Comparison of ENCODE assay signal across 16 cellular contexts in genomic region chr3:107966261-107966660, GRCh38.
DNase-seq lines count a peak whose midpoint lies in the region; ATAC-seq and TF ChIP-seq lines count a peak whose summit lies in the region.
"Had no signal": no experiment of that assay in that cellular context is flagged by ENCODE, and none has a peak within 500 bp of the region (broad histone marks: within the 10 kb centered on the region; RNA-seq: fewer than 3 reads in every experiment).

No MANE protein-coding gene starts in this region.

- peaks cover 5% of the 10 kb centered on the region for H3K27me3 Mint-ChIP-seq in HFFc6 (ENCODE audit: insufficient read depth)
- H3K27me3 Mint-ChIP-seq: B cell; CD4-positive, alpha-beta T cell had no signal

- peak; percentile 67 for ATAC-seq in sciatic nerve
- ATAC-seq in GM21360 (IDR thresholded peaks at IDR 0.05; ENCODE audit: unreplicated experiment) = no peak

- no peak overlapping the region for H3K27ac Mint-ChIP-seq in HFFc6
- H3K27ac Mint-ChIP-seq: B cell; CD4-positive, alpha-beta T cell had no signal

- intact Hi-C loops in sciatic nerve (cut with DNase I) = no loop called here

- H3K4me1 ChIP-seq in HUES48 (ENCODE audit: control insufficient read depth, insufficient read depth, low read length) (peaks cover 14% of the 10 kb centered on the region), SJCRH30 (no peaks in the 10 kb centered on the region)

- no peaks in the 10 kb centered on the region for H3K9me3 ChIP-seq in HUES48 (ENCODE audit: control insufficient read depth, insufficient read depth, low read length)
- no peaks in the 10 kb centered on the region for H3K9me3 ChIP-seq in SJCRH30 (replicated peaks)

- H3K9ac ChIP-seq in HUES48 (ENCODE audit: low read depth, low read length) = no peak overlapping the region

- peaks cover 8% of the 10 kb centered on the region for H3K4me1 Mint-ChIP-seq in HFFc6 (ENCODE audit: low read depth)

- no peak overlapping the region for H3K4me3 Mint-ChIP-seq in HFFc6
- H3K4me3 Mint-ChIP-seq: B cell; CD4-positive, alpha-beta T cell had no signal

- H3K27me3 ChIP-seq in HUES48 (ENCODE audit: control insufficient read depth, insufficient read depth, low read length) = no peaks in the 10 kb centered on the region
- no peaks in the 10 kb centered on the region for H3K27me3 ChIP-seq in SJCRH30

- H3K36me3 ChIP-seq in HUES48 (ENCODE audit: control insufficient read depth, insufficient read depth, low read length) (no peaks in the 10 kb centered on the region), SJCRH30 (no peaks in the 10 kb centered on the region)

- TF ChIP-seq CTCF in HFFc6 (IDR thresholded peaks at IDR 0.05) = no peak

- H3K36me3 Mint-ChIP-seq in HFFc6 (ENCODE audit: low read depth) = no peaks in the 10 kb centered on the region

- DNase-seq in ecto neural progenitor cell (ENCODE audit: low spot score) (peak; percentile 54), iris pigment epithelial cell (ENCODE audit: low read depth) (peak; percentile 6), sciatic nerve (ENCODE audit: low spot score) (no peak), HFFc6 (no peak), SJCRH30 (no peak)
- DNase-seq: C1 segment of cervical spinal cord; CD4-positive, alpha-beta T cell; COR-L47; DMS153; DMS79 treated with DMSO at 0.1 percent for 48 hours; EL; HCEC 1CT; IMR-90 had no signal

- H3K27ac ChIP-seq in HUES48 (ENCODE audit: low read depth, low read length) = peak overlapping the region; percentile 15
- no peak overlapping the region for H3K27ac ChIP-seq in SJCRH30

- H3K9me3 Mint-ChIP-seq in HFFc6 = no peaks in the 10 kb centered on the region
- H3K9me3 Mint-ChIP-seq: CD4-positive, alpha-beta T cell had no signal

- H3K4me3 ChIP-seq in HUES48 (ENCODE audit: low read depth, low read length) = no peak overlapping the region
- H3K4me3 ChIP-seq in SJCRH30 = no peak overlapping the region

Comparison
In these comparisons a context has a peak if more than half of its experiments do, and no peak if none do; other contexts are left out.
1. DNase-seq: peak in ecto neural progenitor cell (single experiment) and iris pigment epithelial cell (single experiment); none in sciatic nerve (single experiment), HFFc6 (single experiment) and SJCRH30 (0 of 2).